11 cellular contexts compared by ENCODE assay signal in genomic region chr5:77973253-77973609, GRCh38.
DNase-seq lines count a peak whose midpoint lies in the region; ATAC-seq and TF ChIP-seq lines count a peak whose summit lies in the region.
"Had no signal": no experiment of that assay in that cellular context is flagged by ENCODE, and none has a peak within 500 bp of the region (broad histone marks: within the 10 kb centered on the region; RNA-seq: fewer than 3 reads in every experiment).

No MANE protein-coding gene starts in this region.

- no peak for TF ChIP-seq EP300 in neural cell (conservative IDR thresholded peaks at IDR 0.05; ENCODE audit: poor library complexity, severe bottlenecking)

- H3K79me2 ChIP-seq in OCI-LY3 (ENCODE audit: low read length): no peaks in the 10 kb centered on the region
- no peaks in the 10 kb centered on the region for H3K79me2 ChIP-seq in neural cell (replicated peaks; ENCODE audit: insufficient read depth, low read length)

- peaks cover 13% of the 10 kb centered on the region for H3K4me1 ChIP-seq in OCI-LY3 (ENCODE audit: low read length)

- H3K27me3 Mint-ChIP-seq in Calu3 (ENCODE audit: unreplicated experiment) (peaks cover 56% of the 10 kb centered on the region), endothelial cell (ENCODE audit: unreplicated experiment) (peaks cover 13% of the 10 kb centered on the region)

- H3F3A ChIP-seq in neural cell (ENCODE audit: insufficient read depth, low read length, poor library complexity, severe bottlenecking): no peaks in the 10 kb centered on the region

- H3K4me3 ChIP-seq in OCI-LY3 (ENCODE audit: low read length): peak overlapping the region; percentile 80
- H3K4me3 ChIP-seq in neural cell (ENCODE audit: low read length): peak overlapping the region; percentile 53

- H3K9me3 ChIP-seq in OCI-LY3 (ENCODE audit: insufficient read depth, low read length): no peaks in the 10 kb centered on the region
- H3K9me3 ChIP-seq in neural cell (ENCODE audit: low read length): no peaks in the 10 kb centered on the region

- H3K36me3 Mint-ChIP-seq in Calu3 (ENCODE audit: insufficient read depth, unreplicated experiment): no peaks in the 10 kb centered on the region
- no peaks in the 10 kb centered on the region for H3K36me3 Mint-ChIP-seq in endothelial cell (ENCODE audit: low read depth, unreplicated experiment)

- no peaks in the 10 kb centered on the region for H3K4me1 Mint-ChIP-seq in Calu3 (ENCODE audit: low read depth, unreplicated experiment)
- H3K4me1 Mint-ChIP-seq in endothelial cell (ENCODE audit: unreplicated experiment): peaks cover 10% of the 10 kb centered on the region

- H3K9ac ChIP-seq in OCI-LY3 (ENCODE audit: low read length) (peak overlapping the region; percentile 53), neural cell (ENCODE audit: low read length) (no peak overlapping the region)

- no peak for TF ChIP-seq CTCF in Calu3 (IDR thresholded peaks at IDR 0.05; ENCODE audit: unreplicated experiment)
- TF ChIP-seq CTCF in OCI-LY3 (IDR thresholded peaks at IDR 0.05; ENCODE audit: low read depth, low read length): no peak
- TF ChIP-seq CTCF in endothelial cell (IDR thresholded peaks at IDR 0.05; ENCODE audit: unreplicated experiment): peak; percentile 5
- no peak for TF ChIP-seq CTCF in neural cell (IDR thresholded peaks at IDR 0.05; ENCODE audit: poor library complexity, severe bottlenecking)

- intact Hi-C loops in Calu3 (cut with micrococcal nuclease; ENCODE audit: unreplicated experiment): no loop called here

- H3K4me2 ChIP-seq in OCI-LY3 (ENCODE audit: low read length) (peak overlapping the region; percentile 89), neural cell (ENCODE audit: low read length) (no peak overlapping the region)

- no peaks in the 10 kb centered on the region for H3K9me2 ChIP-seq in neural cell (ENCODE audit: insufficient read depth, low read length)

- H3K4me3 Mint-ChIP-seq in Calu3 (ENCODE audit: low read depth, unreplicated experiment): peak overlapping the region; percentile 66
- peak overlapping the region; percentile 83 for H3K4me3 Mint-ChIP-seq in endothelial cell (ENCODE audit: unreplicated experiment)

- no TSS peak for BruUV-seq in Calu3 (replicated peaks; lab: Mats Ljungman, UMichigan)

- H4K20me1 ChIP-seq in OCI-LY3 (ENCODE audit: insufficient read depth, low read length) (no peaks in the 10 kb centered on the region), neural cell (ENCODE audit: insufficient read depth) (no peaks in the 10 kb centered on the region)

- no peak for ATAC-seq in GM21723 (IDR thresholded peaks at IDR 0.05; ENCODE audit: unreplicated experiment)

- H2AFZ ChIP-seq in OCI-LY3 (ENCODE audit: low read depth, low read length): peak overlapping the region; percentile 99
- H2AFZ ChIP-seq in neural cell (ENCODE audit: low read depth, low read length): no peak overlapping the region

- no peak overlapping the region for H3K27ac ChIP-seq in OCI-LY3 (ENCODE audit: low read length)
- no peak overlapping the region for H3K27ac ChIP-seq in neural cell (ENCODE audit: low read length)
- H3K27ac ChIP-seq: HL-60 had no signal

- CTCF ChIA-PET in Calu3 (lab: Charles Lee): no interaction called here

- no peaks in the 10 kb centered on the region; the same call in 1 of the 2 replicates for H3K27me3 ChIP-seq in OCI-LY3 (ENCODE audit: low read depth, low read length)
- peaks cover 80% of the 10 kb centered on the region for H3K27me3 ChIP-seq in neural cell (ENCODE audit: insufficient read depth, low read depth, low read length)

- H3K27ac Mint-ChIP-seq in Calu3 (ENCODE audit: unreplicated experiment): no peak overlapping the region
- H3K27ac Mint-ChIP-seq in endothelial cell (ENCODE audit: unreplicated experiment): no peak overlapping the region

- H3K9me3 Mint-ChIP-seq in Calu3 (ENCODE audit: low read depth, unreplicated experiment) (no peaks in the 10 kb centered on the region), endothelial cell (ENCODE audit: unreplicated experiment) (no peaks in the 10 kb centered on the region)

- no peak for TF ChIP-seq RAD21 in neural cell (conservative IDR thresholded peaks at IDR 0.05)

- DNase-seq in Calu3 (no peak), endothelial cell (ENCODE audit: low spot score) (peak; percentile 51), NCI-H748 treated with DMSO at 0.1 percent for 48 hours (lab: John Stamatoyannopoulos, UW) (no peak), midbrain (lab: John Stamatoyannopoulos, UW) (no peak)
- DNase-seq in effector CD8-positive, alpha-beta T cell (lab: John Stamatoyannopoulos, UW): no peak
- DNase-seq: GDM1, NCI-H2081 treated with DMSO at 0.1 percent for 48 hours had no signal

- no peaks in the 10 kb centered on the region for H3K36me3 ChIP-seq in OCI-LY3 (replicated peaks; ENCODE audit: low read depth, low read length)
- H3K36me3 ChIP-seq in neural cell (ENCODE audit: insufficient read depth, low read length): no peaks in the 10 kb centered on the region

TF ChIP-seq in neural cell, 6 proteins besides CTCF, POLR2A, EP300 and RAD21:
- no peak for TF ChIP-seq POLR2AphosphoS5 (IDR thresholded peaks at IDR 0.05)
- TF ChIP-seq REST (IDR thresholded peaks at IDR 0.05; ENCODE audit: borderline replicate concordance): no peak
- TF ChIP-seq SMC3 (conservative IDR thresholded peaks at IDR 0.05; ENCODE audit: poor library complexity): no peak
- no peak for TF ChIP-seq EZH2 (IDR thresholded peaks at IDR 0.05; ENCODE audit: borderline replicate concordance, insufficient read depth, low read length, poor library complexity, severe bottlenecking)
- TF ChIP-seq MXI1 (conservative IDR thresholded peaks at IDR 0.05; ENCODE audit: poor library complexity, severe bottlenecking): no peak
- TF ChIP-seq TAF1 (IDR thresholded peaks at IDR 0.05; ENCODE audit: low read depth): no peak
